Comparison of ENCODE assay signal across 1 cellular context in genomic region chr14:53841109-53842099, GRCh38.
TF ChIP-seq lines count a peak whose summit lies in the region.

No MANE protein-coding gene starts in this region.

TF ChIP-seq in GM23338, 12 proteins besides CTCF, POLR2A, EP300 and RAD21 (continued from another document):
- TF ChIP-seq REST (IDR thresholded peaks at IDR 0.05; ENCODE audit: unreplicated experiment): no peak
